In the genomic region with DNA sequence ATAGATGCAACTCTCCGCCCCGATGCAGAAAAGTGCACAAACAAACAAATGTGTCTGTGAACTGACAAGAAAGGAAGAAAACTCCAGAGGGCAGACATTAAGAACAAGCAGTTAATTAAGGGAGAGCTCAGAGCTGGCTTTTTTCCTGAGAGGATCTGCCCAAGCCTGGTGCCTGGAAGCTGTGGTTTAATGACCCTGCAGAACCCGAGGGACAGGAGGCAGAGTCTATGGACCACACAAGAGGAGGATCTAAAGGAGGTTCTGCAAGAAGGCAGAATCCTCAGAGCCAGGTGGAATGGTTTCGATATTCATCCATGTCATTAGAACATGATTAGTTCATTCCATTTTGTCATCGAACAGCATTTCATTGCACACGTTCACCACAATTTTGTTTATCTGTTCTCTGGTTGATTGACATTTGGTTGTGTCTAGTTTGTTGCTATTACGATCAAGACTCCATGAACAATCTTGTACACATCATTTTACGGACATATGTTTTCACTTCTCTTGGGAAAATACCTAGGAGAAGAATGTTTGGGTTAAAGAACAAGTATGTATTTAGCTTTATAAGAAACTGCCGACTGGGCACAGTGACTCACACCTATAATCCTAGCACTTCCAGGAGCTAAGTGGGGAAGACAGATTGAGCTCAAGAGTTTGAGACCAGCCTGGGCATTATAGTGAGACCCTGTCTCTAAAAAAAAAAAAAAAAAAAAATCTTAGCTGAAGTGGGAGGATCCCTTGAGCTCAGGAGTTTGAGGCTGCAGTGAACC, we compare ENCODE assay signal across 28 cellular contexts.
"Had no signal": no experiment of that assay in that cellular context is flagged by ENCODE, and none has a peak within 500 bp of the region (broad histone marks: within the 10 kb centered on the region; RNA-seq: fewer than 3 reads in every experiment).

No MANE protein-coding gene starts in this region.

- ATAC-seq: left colon; left lung; lower lobe of right lung; naive thymus-derived CD8-positive, alpha-beta T cell; pancreas; right cardiac atrium; stimulated activated memory B cell treated with anti-CD40 and anti-IgM and Interleukin-4, amounts not matched to agents 10 μg/mL and 1 μg/mL and 100 μg/mL, for 72 hours; stimulated activated naive CD8-positive, alpha-beta T cell treated with anti-CD3 and anti-CD28 coated beads, Interleukin-15, amount 100 ng/mL, for 72 hours had no signal

- H3K9me3 Mint-ChIP-seq: nephron, neural crest cell, type B pancreatic cell had no signal

- H3K9me3 ChIP-seq: left lung, lower lobe of right lung, pancreas, prostate gland, sigmoid colon, uterus had no signal

- H3K36me3 ChIP-seq: left lung, lower lobe of right lung, pancreas, prostate gland, sigmoid colon, tibial nerve, uterus had no signal

- H3K4me3 Mint-ChIP-seq: naive thymus-derived CD8-positive, alpha-beta T cell; nephron; neural crest cell; stimulated activated memory B cell treated with anti-CD40 and anti-IgM and Interleukin-4, amounts not matched to agents 10 μg/mL and 1 μg/mL and 100 μg/mL, for 72 hours; stimulated activated naive CD8-positive, alpha-beta T cell treated with anti-CD3 and anti-CD28 coated beads, Interleukin-15, amount 100 ng/mL, for 72 hours; type B pancreatic cell had no signal

- H3K27ac Mint-ChIP-seq: naive thymus-derived CD8-positive, alpha-beta T cell; nephron; stimulated activated memory B cell treated with anti-CD40 and anti-IgM and Interleukin-4, amounts not matched to agents 10 μg/mL and 1 μg/mL and 100 μg/mL, for 72 hours; stimulated activated naive CD8-positive, alpha-beta T cell treated with anti-CD3 and anti-CD28 coated beads, Interleukin-15, amount 100 ng/mL, for 72 hours; type B pancreatic cell had no signal

- H3K4me1 ChIP-seq: left lung, lower lobe of right lung, pancreas, prostate gland, sigmoid colon, tibial nerve, uterus had no signal

- H3K27me3 ChIP-seq: left lung, pancreas, sigmoid colon, tibial nerve, uterus had no signal

- H3K36me3 Mint-ChIP-seq: stimulated activated memory B cell treated with anti-CD40 and anti-IgM and Interleukin-4, amounts not matched to agents 10 μg/mL and 1 μg/mL and 100 μg/mL, for 72 hours; type B pancreatic cell had no signal

- H3K4me3 ChIP-seq: left lung, lower lobe of right lung, pancreas, prostate gland, sigmoid colon, tibial nerve, uterus had no signal

- H3K27ac ChIP-seq: left lung, lower lobe of right lung, pancreas, prostate gland, sigmoid colon, tibial nerve, uterus had no signal

- DNase-seq: kidney; left colon; left lung; lower lobe of right lung; mammary epithelial cell; mesenchymal stem cell; naive thymus-derived CD8-positive, alpha-beta T cell; nucleus accumbens; pancreas; posterior cingulate gyrus; retina; right cardiac atrium; sigmoid colon; small intestine; stimulated activated CD4-positive, alpha-beta T cell treated with anti-CD3 and anti-CD28 coated beads, Interleukin-1b, Interleukin-23, amount 100 ng/mL, for 48 hours; stimulated activated CD4-positive, alpha-beta T cell treated with anti-CD3 and anti-CD28 coated beads, Interleukin-2, amount 100 ng/mL, for 48 hours; stimulated activated CD4-positive, alpha-beta T cell treated with anti-CD3 and anti-CD28 coated beads, Interleukin-4, amount 100 ng/mL, for 4 hours; stimulated activated CD8-positive, alpha-beta memory T cell treated with anti-CD3 and anti-CD28 coated beads, Interleukin-4, amount 100 ng/mL, for 48 hours; stimulated activated naive CD4-positive, alpha-beta T cell treated with Interleukin-2 at 50 U/mL for 16 hours; stimulated activated naive CD8-positive, alpha-beta T cell treated with anti-CD3 and anti-CD28 coated beads, Interleukin-15, amount 100 ng/mL, for 72 hours; substantia nigra; uterus had no signal

- H3K4me1 Mint-ChIP-seq: naive thymus-derived CD8-positive, alpha-beta T cell; neural crest cell; stimulated activated memory B cell treated with anti-CD40 and anti-IgM and Interleukin-4, amounts not matched to agents 10 μg/mL and 1 μg/mL and 100 μg/mL, for 72 hours; stimulated activated naive CD8-positive, alpha-beta T cell treated with anti-CD3 and anti-CD28 coated beads, Interleukin-15, amount 100 ng/mL, for 72 hours had no signal

- H3K27me3 Mint-ChIP-seq: naive thymus-derived CD8-positive, alpha-beta T cell; stimulated activated memory B cell treated with anti-CD40 and anti-IgM and Interleukin-4, amounts not matched to agents 10 μg/mL and 1 μg/mL and 100 μg/mL, for 72 hours; stimulated activated naive CD8-positive, alpha-beta T cell treated with anti-CD3 and anti-CD28 coated beads, Interleukin-15, amount 100 ng/mL, for 72 hours had no signal

- FAIRE-seq: kidney, pancreas, small intestine had no signal
